8 cellular contexts compared by ENCODE assay signal in the genomic region with DNA sequence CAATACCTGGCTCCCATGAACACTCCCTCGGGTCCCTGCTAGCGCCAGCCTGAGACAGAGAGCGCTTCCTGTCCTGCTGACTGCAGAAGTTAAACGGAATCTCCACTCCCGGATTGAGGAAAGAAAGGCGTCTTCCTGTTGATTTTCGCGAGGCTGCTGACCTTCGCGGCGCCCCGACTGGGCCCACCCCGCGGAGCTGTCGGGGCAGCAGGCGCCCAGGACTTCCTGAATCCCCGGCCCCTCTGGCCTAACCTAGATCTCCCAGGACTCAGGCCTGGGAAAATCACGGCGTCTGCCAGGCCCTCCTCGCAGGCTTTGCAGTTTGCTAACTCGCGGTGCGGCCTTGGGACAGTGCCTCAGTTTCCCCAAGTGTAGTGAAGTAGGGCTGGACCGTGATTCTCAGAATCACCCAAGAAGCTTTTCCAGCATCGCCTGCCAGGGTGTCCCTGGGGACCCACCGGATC.
A peak's percentile ranks its signal among the peaks of the same experiment; 100 is the strongest.
DNase-seq lines count a peak whose midpoint lies in the region; ATAC-seq and TF ChIP-seq lines count a peak whose summit lies in the region.

No MANE protein-coding gene starts in this region.

- TF ChIP-seq EP300 in transverse colon (IDR thresholded peaks at IDR 0.05; ENCODE audit: low read depth), result no peak

- H3K36me3 ChIP-seq in duodenal mucosa (ENCODE audit: control insufficient read depth in 1 of 2, insufficient read depth in 2 of 2, low read length in 2 of 2), result no peaks in the 10 kb centered on the region
- no peaks in the 10 kb centered on the region for H3K36me3 ChIP-seq in lower lobe of right lung
- H3K36me3 ChIP-seq in transverse colon, result no peaks in the 10 kb centered on the region

- peak overlapping the region; percentile 38 to 56 for H3K9ac ChIP-seq in duodenal mucosa (ENCODE audit: low read depth in 1 of 2, low read length in 2 of 2)

- H3K27me3 ChIP-seq in duodenal mucosa (ENCODE audit: control insufficient read depth in 1 of 2, insufficient read depth in 2 of 2, low read length in 2 of 2) (peaks cover 15 to 20% of the 10 kb centered on the region in 2 donors), lower lobe of right lung (ENCODE audit: low read depth) (peaks cover 19% of the 10 kb centered on the region), transverse colon (peaks cover 38% of the 10 kb centered on the region)

- no peak for DNase-seq in T-helper 2 cell treated with Interferon-gamma antibody and Interleukin-4, amounts not matched to agents 5 μg/mL and 100 μg/mL, for 36 hours (ENCODE audit: low spot score)
- no peak for DNase-seq in T-helper 2 cell
- peak; percentile 49 for DNase-seq in lower lobe of right lung
- DNase-seq in transverse colon, result peak; percentile 14
- DNase-seq in NCI-H2171 (lab: John Stamatoyannopoulos, UW), result no peak
- no peak for DNase-seq in KBM-7

- H3K4me1 Mint-ChIP-seq in T-helper 2 cell treated with Interferon-gamma antibody and Interleukin-4, amounts not matched to agents 5 μg/mL and 100 μg/mL, for 36 hours (ENCODE audit: low read depth), result no peaks in the 10 kb centered on the region

- H3K4me1 ChIP-seq in duodenal mucosa (ENCODE audit: control insufficient read depth in 1 of 2, insufficient read depth in 2 of 2, low read length in 2 of 2), result peaks cover 0 to 5% of the 10 kb centered on the region in 2 donors
- H3K4me1 ChIP-seq in lower lobe of right lung, result peaks cover 25% of the 10 kb centered on the region
- peaks cover 0 to 18% (median 15%) of the 10 kb centered on the region in 4 donors for H3K4me1 ChIP-seq in transverse colon

- H3K27ac ChIP-seq in duodenal mucosa (ENCODE audit: low read depth, low read length) (peak overlapping the region; percentile 50), lower lobe of right lung (peak overlapping the region; percentile 88), transverse colon (peak overlapping the region; percentile 73 to 81 (median 78))

- H3K4me3 ChIP-seq in duodenal mucosa (ENCODE audit: low read depth in 1 of 2, low read length in 2 of 2) (peak overlapping the region; percentile 61), lower lobe of right lung (peak overlapping the region; percentile 60), transverse colon (peak overlapping the region; percentile 36 to 49 (median 44))

- H3K4me3 Mint-ChIP-seq in T-helper 2 cell treated with Interferon-gamma antibody and Interleukin-4, amounts not matched to agents 5 μg/mL and 100 μg/mL, for 36 hours, result peak overlapping the region; percentile 29

- TF ChIP-seq CTCF in lower lobe of right lung (IDR thresholded peaks at IDR 0.05) (no peak), transverse colon (IDR thresholded peaks at IDR 0.05) (no peak)

- peaks cover 37% of the 10 kb centered on the region for H3K27me3 Mint-ChIP-seq in T-helper 2 cell treated with Interferon-gamma antibody and Interleukin-4, amounts not matched to agents 5 μg/mL and 100 μg/mL, for 36 hours (ENCODE audit: low read depth)

- TF ChIP-seq POLR2A in transverse colon (IDR thresholded peaks at IDR 0.05), result no peak

- H3K9me3 ChIP-seq in duodenal mucosa (ENCODE audit: control insufficient read depth in 1 of 2, low read length in 2 of 2), result no peaks in the 10 kb centered on the region
- no peaks in the 10 kb centered on the region for H3K9me3 ChIP-seq in lower lobe of right lung
- no peaks in the 10 kb centered on the region for H3K9me3 ChIP-seq in transverse colon

- intact Hi-C loops in lower lobe of right lung (cut with DNase I), result no loop called here
- intact Hi-C loops in transverse colon (cut with DNase I; ENCODE audit: low total_unique reads), result no loop called here

- no peak overlapping the region for H3K27ac Mint-ChIP-seq in T-helper 2 cell treated with Interferon-gamma antibody and Interleukin-4, amounts not matched to agents 5 μg/mL and 100 μg/mL, for 36 hours

- ATAC-seq in lower lobe of right lung, result peak; percentile 56 to 59
- no peak for ATAC-seq in GM18858 (IDR thresholded peaks at IDR 0.05; ENCODE audit: unreplicated experiment)

- no peaks in the 10 kb centered on the region for H3K36me3 Mint-ChIP-seq in T-helper 2 cell treated with Interferon-gamma antibody and Interleukin-4, amounts not matched to agents 5 μg/mL and 100 μg/mL, for 36 hours (ENCODE audit: low read depth)

- WGBS in transverse colon (ENCODE audit: low coverage in 1 of 2), 2 donors, result 8% methylated on average over 24 of the region's 26 CpGs; no CpG with 5 or more reads in 1 of the 2 donors

- in situ Hi-C loops in transverse colon (cut with MboI; ENCODE audit: low pct_ligation_motif_present in 1 of 4, low pct_unique_long_range_greater_than_20kb in 1 of 4, low sequenced_read_pairs in 3 of 4) (no loop called here), KBM-7 (cut with MboI; ENCODE audit: low pct_unique_long_range_greater_than_20kb, low sequenced_read_pairs) (no loop called here)

- H3K9me3 Mint-ChIP-seq in T-helper 2 cell treated with Interferon-gamma antibody and Interleukin-4, amounts not matched to agents 5 μg/mL and 100 μg/mL, for 36 hours, result no peaks in the 10 kb centered on the region

Comparison
In these comparisons a context has a peak if more than half of its experiments do, and no peak if none do; other contexts are left out.
1. DNase-seq: peak in lower lobe of right lung (single experiment) and transverse colon (single experiment); none in T-helper 2 cell treated with Interferon-gamma antibody and Interleukin-4, amounts not matched to agents 5 μg/mL and 100 μg/mL, for 36 hours (single experiment), T-helper 2 cell (0 of 5), NCI-H2171 (single experiment) and KBM-7 (single experiment).
2. Peak in every context shown above with its lines, with median percentiles within 50 percentile points of each other: H3K27ac ChIP-seq and H3K4me3 ChIP-seq.